In the genomic region with DNA sequence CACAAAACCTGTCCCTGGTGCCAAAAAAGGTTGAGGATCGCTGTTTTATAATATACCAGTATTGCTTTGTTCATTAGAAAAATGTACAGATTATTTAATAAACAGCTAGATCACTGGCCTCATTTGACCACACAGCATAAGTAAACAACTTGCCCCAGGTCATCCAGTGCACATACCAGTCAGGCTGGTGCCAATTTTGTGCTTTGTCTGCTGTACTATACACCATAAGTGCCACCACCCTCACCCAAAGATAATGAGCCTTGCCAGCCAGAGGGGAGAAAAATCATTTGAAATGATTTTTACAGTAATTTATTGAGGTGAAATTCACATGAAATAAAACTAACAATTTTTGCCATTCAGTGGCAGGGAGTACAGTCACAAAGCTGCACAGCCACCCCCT, we compare ENCODE assay signal across 23 cellular contexts.
DNase-seq lines count a peak whose midpoint lies in the region; ATAC-seq and TF ChIP-seq lines count a peak whose summit lies in the region.
"Had no signal": no experiment of that assay in that cellular context is flagged by ENCODE, and none has a peak within 500 bp of the region (broad histone marks: within the 10 kb centered on the region; RNA-seq: fewer than 3 reads in every experiment).

No MANE protein-coding gene starts in this region.

- ATAC-seq in HCT116 (no peak), HG03039 (IDR thresholded peaks at IDR 0.05; ENCODE audit: unreplicated experiment) (no peak)
- ATAC-seq: T-cell had no signal

- H3K36me3 ChIP-seq in HCT116 (ENCODE audit: control insufficient read depth in 1 of 2, insufficient read depth in 2 of 2, low read length in 2 of 2) = no peaks in the 10 kb centered on the region
- no peaks in the 10 kb centered on the region for H3K36me3 ChIP-seq in esophagus muscularis mucosa
- H3K36me3 ChIP-seq in muscle layer of colon (ENCODE audit: insufficient read depth, low read length) = no peaks in the 10 kb centered on the region
- no peaks in the 10 kb centered on the region for H3K36me3 ChIP-seq in uterus

- H3K27me3 ChIP-seq in HCT116 (ENCODE audit: insufficient read depth, low read length) = no peaks in the 10 kb centered on the region
- no peaks in the 10 kb centered on the region for H3K27me3 ChIP-seq in esophagus muscularis mucosa
- no peaks in the 10 kb centered on the region for H3K27me3 ChIP-seq in muscle layer of colon (ENCODE audit: control insufficient read depth in 1 of 2, insufficient read depth in 2 of 2, low read length in 2 of 2)
- no peaks in the 10 kb centered on the region for H3K27me3 ChIP-seq in uterus

- no peak for TF ChIP-seq POLR2A in HCT116 (IDR thresholded peaks at IDR 0.05; ENCODE audit: borderline replicate concordance, extremely low read depth, insufficient read depth, insufficient read length)
- TF ChIP-seq POLR2A in esophagus muscularis mucosa (IDR thresholded peaks at IDR 0.05; ENCODE audit: low read depth) = no peak
- TF ChIP-seq POLR2A in uterus (IDR thresholded peaks at IDR 0.05) = no peak

- peak overlapping the region; percentile 7 for H2AFZ ChIP-seq in HCT116 (ENCODE audit: low read depth, low read length, poor library complexity, severe bottlenecking)
- H2AFZ ChIP-seq: GM23248 had no signal

- H3K9ac ChIP-seq in HCT116 (ENCODE audit: low read length) (no peak overlapping the region), muscle layer of colon (ENCODE audit: low read length) (no peak overlapping the region)

- H4K20me1 ChIP-seq in HCT116 (ENCODE audit: insufficient read depth) = no peaks in the 10 kb centered on the region

- no peak for DNase-seq in HCT116 (ENCODE audit: low read depth, low spot score)
- DNase-seq in esophagus muscularis mucosa (ENCODE audit: extremely low spot score) = peak; percentile 42
- no peak for DNase-seq in uterus
- DNase-seq in stimulated activated naive CD4-positive, alpha-beta T cell treated with Interleukin-2 at 50 U/mL for 16 hours (lab: John Stamatoyannopoulos, UW) = no peak
- DNase-seq in NK-92 treated with Interleukin-12 subunit alpha and Interleukin-12 subunit beta, amount 100 ng/mL, for 24 hours (lab: John Stamatoyannopoulos, UW) = no peak
- DNase-seq: ACHN, Calu3, DMS153, GM23248, H7, KG1, MM.1S, NCI-H1092, NCI-H1436, NCI-H187, NCI-H2081 treated with DMSO at 0.1 percent for 48 hours, NCI-H2171, NCI-H226, NCI-H510A, NCI-H69, T-cell had no signal

- 82% methylated on average over 1 of the region's 1 CpG for WGBS in esophagus muscularis mucosa

- RAD21 ChIA-PET in HCT116 (lab: Charles Lee; ENCODE audit: low non-redundant PET in 1 of 2, low total read pairs in 2 of 2, uncharacterized antibody in 2 of 2, unreplicated experiment in 2 of 2) = no interaction called here

- H3K9me2 ChIP-seq in HCT116 (ENCODE audit: insufficient read depth) = no peaks in the 10 kb centered on the region

- H3K27ac ChIP-seq in HCT116 (ENCODE audit: low read depth, low read length) = no peak overlapping the region
- peak overlapping the region; percentile 81 to 86 (median 85) for H3K27ac ChIP-seq in esophagus muscularis mucosa (replicated peaks in 1 of 4)
- H3K27ac ChIP-seq in muscle layer of colon (ENCODE audit: low read depth, low read length) = peak overlapping the region; percentile 31
- H3K27ac ChIP-seq in uterus = peak overlapping the region; percentile 87 to 88

- CTCF ChIA-PET in HCT116 (lab: Charles Lee) = no interaction called here

- no TSS peak for BruUV-seq in HCT116 (replicated peaks; lab: Mats Ljungman, UMichigan)

- no peak for TF ChIP-seq RAD21 in HCT116 (IDR thresholded peaks at IDR 0.05; ENCODE audit: low read depth)

- H3K9me3 ChIP-seq in HCT116 (ENCODE audit: control insufficient read depth in 1 of 2, insufficient read depth in 1 of 2, low read depth in 1 of 2, low read length in 2 of 2) (no peaks in the 10 kb centered on the region), esophagus muscularis mucosa (no peaks in the 10 kb centered on the region), muscle layer of colon (ENCODE audit: low read length) (no peaks in the 10 kb centered on the region), uterus (no peaks in the 10 kb centered on the region)

- no peak overlapping the region for H3K4me3 ChIP-seq in HCT116 (replicated peaks in 1 of 2; ENCODE audit: low read depth in 1 of 2, low read length in 2 of 2)
- no peak overlapping the region for H3K4me3 ChIP-seq in esophagus muscularis mucosa
- no peak overlapping the region for H3K4me3 ChIP-seq in muscle layer of colon (ENCODE audit: low read depth in 1 of 2, low read length in 2 of 2)
- no peak overlapping the region for H3K4me3 ChIP-seq in uterus
- H3K4me3 ChIP-seq: GM23248 had no signal

- no peak overlapping the region for H3K4me2 ChIP-seq in HCT116 (ENCODE audit: low read length)

- TF ChIP-seq EP300 in esophagus muscularis mucosa (IDR thresholded peaks at IDR 0.05) = no peak

- H3K4me1 ChIP-seq in HCT116 (ENCODE audit: control insufficient read depth in 1 of 2, insufficient read depth in 2 of 2, low read length in 2 of 2) (peaks cover 9 to 21% of the 10 kb centered on the region in 2 experiments), esophagus muscularis mucosa (peaks cover 3 to 36% (median 33%) of the 10 kb centered on the region in 4 donors), muscle layer of colon (ENCODE audit: insufficient read depth, low read length) (peaks cover 31% of the 10 kb centered on the region), uterus (no peaks in the 10 kb centered on the region)

- intact Hi-C loops in HCT116 (cut with micrococcal nuclease) = no loop called here
- intact Hi-C loops in esophagus muscularis mucosa (cut with DNase I) = no loop called here
- intact Hi-C loops in uterus (cut with DNase I; ENCODE audit: low total_unique reads) = no loop called here

- TF ChIP-seq CTCF in HCT116 (IDR thresholded peaks at IDR 0.05 in 2 of 3, conservative IDR thresholded peaks at IDR 0.05 in 1 of 3; ENCODE audit: borderline replicate concordance in 1 of 3, insufficient read depth in 1 of 3, low read depth in 2 of 3, low read length in 2 of 3) = no peak
- TF ChIP-seq CTCF in esophagus muscularis mucosa (IDR thresholded peaks at IDR 0.05) = no peak
- no peak for TF ChIP-seq CTCF in uterus (IDR thresholded peaks at IDR 0.05)

- POLR2A ChIA-PET in HCT116 (lab: Charles Lee) = no interaction called here

- no peaks in the 10 kb centered on the region for H3K79me2 ChIP-seq in HCT116 (ENCODE audit: insufficient read depth, low read length)

TF ChIP-seq in HCT116, 20 proteins besides CTCF, POLR2A, EP300 and RAD21 (continues in another document):
- no peak for TF ChIP-seq SRF (IDR thresholded peaks at IDR 0.05; ENCODE audit: low read depth)
- TF ChIP-seq EZH2 (IDR thresholded peaks at IDR 0.05) = no peak
- no peak for TF ChIP-seq ELF1 (IDR thresholded peaks at IDR 0.05; ENCODE audit: borderline replicate concordance, low read depth)
- no peak for TF ChIP-seq ATF3 (IDR thresholded peaks at IDR 0.05)
- TF ChIP-seq SP1 (IDR thresholded peaks at IDR 0.05; ENCODE audit: low read depth) = no peak
- TF ChIP-seq EZH2phosphoT487 (IDR thresholded peaks at IDR 0.05; ENCODE audit: borderline replicate concordance) = no peak
- TF ChIP-seq REST (IDR thresholded peaks at IDR 0.05; ENCODE audit: low read depth) = no peak
- TF ChIP-seq, protein P1, sequence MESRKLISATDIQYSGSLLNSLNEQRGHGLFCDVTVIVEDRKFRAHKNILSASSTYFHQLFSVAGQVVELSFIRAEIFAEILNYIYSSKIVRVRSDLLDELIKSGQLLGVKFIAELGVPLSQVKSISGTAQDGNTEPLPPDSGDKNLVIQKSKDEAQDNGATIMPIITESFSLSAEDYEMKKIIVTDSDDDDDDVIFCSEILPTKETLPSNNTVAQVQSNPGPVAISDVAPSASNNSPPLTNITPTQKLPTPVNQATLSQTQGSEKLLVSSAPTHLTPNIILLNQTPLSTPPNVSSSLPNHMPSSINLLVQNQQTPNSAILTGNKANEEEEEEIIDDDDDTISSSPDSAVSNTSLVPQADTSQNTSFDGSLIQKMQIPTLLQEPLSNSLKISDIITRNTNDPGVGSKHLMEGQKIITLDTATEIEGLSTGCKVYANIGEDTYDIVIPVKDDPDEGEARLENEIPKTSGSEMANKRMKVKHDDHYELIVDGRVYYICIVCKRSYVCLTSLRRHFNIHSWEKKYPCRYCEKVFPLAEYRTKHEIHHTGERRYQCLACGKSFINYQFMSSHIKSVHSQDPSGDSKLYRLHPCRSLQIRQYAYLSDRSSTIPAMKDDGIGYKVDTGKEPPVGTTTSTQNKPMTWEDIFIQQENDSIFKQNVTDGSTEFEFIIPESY (IDR thresholded peaks at IDR 0.05; ENCODE audit: extremely low read depth, insufficient replicate concordance, low read length) = no peak
- no peak for TF ChIP-seq FOSL1 (IDR thresholded peaks at IDR 0.05; ENCODE audit: low read depth)
- no peak for TF ChIP-seq CEBPB (IDR thresholded peaks at IDR 0.05; ENCODE audit: low read depth)
- no peak for TF ChIP-seq CBX3 (IDR thresholded peaks at IDR 0.05; ENCODE audit: low read depth)
- TF ChIP-seq POLR2AphosphoS5 (IDR thresholded peaks at IDR 0.05; ENCODE audit: low read depth, low read length) = no peak
